In the genomic region with DNA sequence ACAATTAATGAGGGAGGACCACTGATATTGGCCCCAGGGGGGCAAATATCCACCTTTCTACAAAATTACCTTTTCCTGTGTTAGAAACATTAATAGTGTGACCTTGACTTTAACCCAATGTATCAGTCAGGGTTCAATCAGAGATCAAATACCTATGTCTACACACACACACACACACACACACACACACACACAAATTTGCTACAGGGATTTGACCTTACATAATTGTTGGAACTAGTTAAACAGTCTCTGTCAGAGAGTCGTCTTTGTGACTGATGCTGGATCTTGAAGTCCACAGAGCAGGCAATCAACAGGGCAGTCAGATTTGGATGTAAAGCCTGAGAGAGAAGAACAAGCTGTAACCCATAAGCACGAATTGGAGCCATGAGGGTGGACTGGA, we compare ENCODE assay signal across 17 cellular contexts. TPM values are rescaled to one million over a fixed set of nuclear protein-coding genes. Genes with fewer than 3 reads are reported as not detected.
DNase-seq lines count a peak whose midpoint lies in the region; ATAC-seq and TF ChIP-seq lines count a peak whose summit lies in the region.
"Had no signal": no experiment of that assay in that cellular context is flagged by ENCODE, and none has a peak within 500 bp of the region (broad histone marks: within the 10 kb centered on the region; RNA-seq: fewer than 3 reads in every experiment).

No MANE protein-coding gene starts in this region.

- peak overlapping the region; percentile 86 for H2AFZ ChIP-seq in GM23338

- TF ChIP-seq CTCF in GM23338 (conservative IDR thresholded peaks at IDR 0.05; ENCODE audit: low read depth in 2 of 2) = no peak
- no peak for TF ChIP-seq CTCF in right lobe of liver (IDR thresholded peaks at IDR 0.05)

- H3K9ac ChIP-seq in adipocyte (ENCODE audit: low read length) = peak overlapping the region; percentile 65

- H3K9me3 ChIP-seq in adipocyte (ENCODE audit: control insufficient read depth, low read length) = no peaks in the 10 kb centered on the region
- H3K9me3 ChIP-seq in right lobe of liver = no peaks in the 10 kb centered on the region
- H3K9me3 ChIP-seq: sigmoid colon had no signal

- no peak for TF ChIP-seq POLR2A in right lobe of liver (IDR thresholded peaks at IDR 0.05)

- no peaks in the 10 kb centered on the region for H3K9me3 Mint-ChIP-seq in GM23338
- H3K9me3 Mint-ChIP-seq in stimulated activated effector memory CD8-positive, alpha-beta T cell treated with anti-CD3 and anti-CD28 coated beads, Interleukin-12 subunit alpha, Interleukin-12 subunit beta, amount 100 ng/mL, for 72 hours = no peaks in the 10 kb centered on the region
- H3K9me3 Mint-ChIP-seq: activated CD4-positive, alpha-beta memory T cell treated with anti-CD3 and anti-CD28 coated beads, Interleukin-2, amount 10 ng/mL, durations not matched to agents 7 days and 5 days; central memory CD8-positive, alpha-beta T cell had no signal

- H3K27me3 Mint-ChIP-seq in GM23338 (ENCODE audit: insufficient read depth, low read depth, poor library complexity) = no peaks in the 10 kb centered on the region

- H3K36me3 ChIP-seq in GM23338 (ENCODE audit: insufficient read depth) (no peaks in the 10 kb centered on the region), adipocyte (ENCODE audit: control insufficient read depth, insufficient read depth, low read length, severe bottlenecking) (no peaks in the 10 kb centered on the region), right lobe of liver (peaks cover 0 to 16% (median 2%) of the 10 kb centered on the region in 4 donors)
- H3K36me3 ChIP-seq: sigmoid colon had no signal

- ATAC-seq in GM23338 (no peak), right lobe of liver (peak; percentile 20 to 63 (median 50)), HG03469 (IDR thresholded peaks at IDR 0.05; ENCODE audit: unreplicated experiment) (no peak)
- no peak for ATAC-seq in stimulated activated effector memory CD8-positive, alpha-beta T cell treated with anti-CD3 and anti-CD28 coated beads, Interleukin-12 subunit alpha, Interleukin-12 subunit beta, amount 100 ng/mL, for 72 hours

- H3K9me2 ChIP-seq in GM23338 (ENCODE audit: insufficient read depth) = no peaks in the 10 kb centered on the region

- H3K27ac ChIP-seq in GM23338 (ENCODE audit: low read depth) (no peak overlapping the region), right lobe of liver (peak overlapping the region in 1 of 3 donors; percentile 52)
- H3K27ac ChIP-seq: sigmoid colon had no signal

- no peaks in the 10 kb centered on the region for H3K36me3 Mint-ChIP-seq in GM23338 (ENCODE audit: low read depth)
- H3K36me3 Mint-ChIP-seq in stimulated activated effector memory CD8-positive, alpha-beta T cell treated with anti-CD3 and anti-CD28 coated beads, Interleukin-12 subunit alpha, Interleukin-12 subunit beta, amount 100 ng/mL, for 72 hours = no peaks in the 10 kb centered on the region

- DNase-seq in GM23338 (ENCODE audit: low spot score) (no peak), adipocyte (ENCODE audit: low read depth) (no peak), right lobe of liver (no peak), hippocampal formation (lab: John Stamatoyannopoulos, UW) (no peak), NCI-H1105 treated with DMSO at 0.1 percent for 48 hours (lab: John Stamatoyannopoulos, UW) (no peak), NCI-H526 (lab: John Stamatoyannopoulos, UW) (no peak)
- no peak for DNase-seq in stimulated activated effector memory CD8-positive, alpha-beta T cell treated with anti-CD3 and anti-CD28 coated beads, Interleukin-12 subunit alpha, Interleukin-12 subunit beta, amount 100 ng/mL, for 72 hours (ENCODE audit: low spot score in 2 of 2)
- DNase-seq: effector memory CD4-positive, alpha-beta T cell; GDM1; KG1; NCI-H1417; NCI-H748 treated with DMSO at 0.1 percent for 48 hours; sigmoid colon; stimulated activated CD4-positive, alpha-beta T cell treated with anti-CD3 and anti-CD28 coated beads, Interleukin-4, amount 100 ng/mL, for 1 hour had no signal

- no peak overlapping the region for H3K4me3 Mint-ChIP-seq in GM23338
- peak overlapping the region; percentile 4 for H3K4me3 Mint-ChIP-seq in stimulated activated effector memory CD8-positive, alpha-beta T cell treated with anti-CD3 and anti-CD28 coated beads, Interleukin-12 subunit alpha, Interleukin-12 subunit beta, amount 100 ng/mL, for 72 hours
- H3K4me3 Mint-ChIP-seq: activated CD4-positive, alpha-beta memory T cell treated with anti-CD3 and anti-CD28 coated beads, Interleukin-2, amount 10 ng/mL, durations not matched to agents 7 days and 5 days; central memory CD8-positive, alpha-beta T cell had no signal

- H3K4me3 ChIP-seq in GM23338 (no peak overlapping the region), adipocyte (ENCODE audit: low read length) (peak overlapping the region; percentile 33), right lobe of liver (no peak overlapping the region)
- H3K4me3 ChIP-seq: sigmoid colon had no signal

- H3K79me2 ChIP-seq in GM23338 (replicated peaks; ENCODE audit: insufficient read depth) = no peaks in the 10 kb centered on the region

- H3K4me2 ChIP-seq in GM23338 = no peak overlapping the region

- H3K27ac Mint-ChIP-seq in GM23338 = no peak overlapping the region
- H3K27ac Mint-ChIP-seq in stimulated activated effector memory CD8-positive, alpha-beta T cell treated with anti-CD3 and anti-CD28 coated beads, Interleukin-12 subunit alpha, Interleukin-12 subunit beta, amount 100 ng/mL, for 72 hours = no peak overlapping the region

- WGBS in right lobe of liver (ENCODE audit: insufficient coverage, low coverage, low lambda C conversion rate, missing lambda C conversion rate) = 51% methylated on average over 2 of the region's 2 CpGs

- intact Hi-C loops in right lobe of liver (cut with DNase I) = no loop called here

- H3K4me1 Mint-ChIP-seq in GM23338 = no peaks in the 10 kb centered on the region
- H3K4me1 Mint-ChIP-seq in stimulated activated effector memory CD8-positive, alpha-beta T cell treated with anti-CD3 and anti-CD28 coated beads, Interleukin-12 subunit alpha, Interleukin-12 subunit beta, amount 100 ng/mL, for 72 hours = peaks cover 15% of the 10 kb centered on the region
- H3K4me1 Mint-ChIP-seq: central memory CD8-positive, alpha-beta T cell had no signal

- no peaks in the 10 kb centered on the region for H4K20me1 ChIP-seq in GM23338 (replicated peaks; ENCODE audit: insufficient read depth)

- no peaks in the 10 kb centered on the region for H3F3A ChIP-seq in GM23338 (replicated peaks; ENCODE audit: low read depth)

- no peaks in the 10 kb centered on the region for H3K27me3 ChIP-seq in GM23338 (ENCODE audit: insufficient read depth)
- no peaks in the 10 kb centered on the region for H3K27me3 ChIP-seq in adipocyte (replicated peaks; ENCODE audit: control insufficient read depth, insufficient read depth, low read length)
- no peaks in the 10 kb centered on the region for H3K27me3 ChIP-seq in right lobe of liver
- H3K27me3 ChIP-seq: sigmoid colon had no signal

- H3K4me1 ChIP-seq in GM23338 (ENCODE audit: insufficient read depth) = no peaks in the 10 kb centered on the region
- H3K4me1 ChIP-seq in adipocyte (ENCODE audit: control insufficient read depth, insufficient read depth, low read length) = peaks cover 43% of the 10 kb centered on the region
- H3K4me1 ChIP-seq in right lobe of liver = peaks cover 0 to 20% (median 0%) of the 10 kb centered on the region in 4 donors

TF ChIP-seq in GM23338, 12 proteins besides CTCF, POLR2A, EP300 and RAD21 (continues in another document):
- TF ChIP-seq CREB1 (CRISPR knock-in tag; IDR thresholded peaks at IDR 0.05; ENCODE audit: low read depth) (no peak), NANOG (IDR thresholded peaks at IDR 0.05; ENCODE audit: borderline replicate concordance) (no peak), POLR2AphosphoS5 (IDR thresholded peaks at IDR 0.05; ENCODE audit: low read depth) (no peak), ZNF331 (CRISPR knock-in tag; IDR thresholded peaks at IDR 0.05; ENCODE audit: low read depth) (no peak), STAT1 (IDR thresholded peaks at IDR 0.05; ENCODE audit: unreplicated experiment) (no peak)
- TF ChIP-seq, protein P1, sequence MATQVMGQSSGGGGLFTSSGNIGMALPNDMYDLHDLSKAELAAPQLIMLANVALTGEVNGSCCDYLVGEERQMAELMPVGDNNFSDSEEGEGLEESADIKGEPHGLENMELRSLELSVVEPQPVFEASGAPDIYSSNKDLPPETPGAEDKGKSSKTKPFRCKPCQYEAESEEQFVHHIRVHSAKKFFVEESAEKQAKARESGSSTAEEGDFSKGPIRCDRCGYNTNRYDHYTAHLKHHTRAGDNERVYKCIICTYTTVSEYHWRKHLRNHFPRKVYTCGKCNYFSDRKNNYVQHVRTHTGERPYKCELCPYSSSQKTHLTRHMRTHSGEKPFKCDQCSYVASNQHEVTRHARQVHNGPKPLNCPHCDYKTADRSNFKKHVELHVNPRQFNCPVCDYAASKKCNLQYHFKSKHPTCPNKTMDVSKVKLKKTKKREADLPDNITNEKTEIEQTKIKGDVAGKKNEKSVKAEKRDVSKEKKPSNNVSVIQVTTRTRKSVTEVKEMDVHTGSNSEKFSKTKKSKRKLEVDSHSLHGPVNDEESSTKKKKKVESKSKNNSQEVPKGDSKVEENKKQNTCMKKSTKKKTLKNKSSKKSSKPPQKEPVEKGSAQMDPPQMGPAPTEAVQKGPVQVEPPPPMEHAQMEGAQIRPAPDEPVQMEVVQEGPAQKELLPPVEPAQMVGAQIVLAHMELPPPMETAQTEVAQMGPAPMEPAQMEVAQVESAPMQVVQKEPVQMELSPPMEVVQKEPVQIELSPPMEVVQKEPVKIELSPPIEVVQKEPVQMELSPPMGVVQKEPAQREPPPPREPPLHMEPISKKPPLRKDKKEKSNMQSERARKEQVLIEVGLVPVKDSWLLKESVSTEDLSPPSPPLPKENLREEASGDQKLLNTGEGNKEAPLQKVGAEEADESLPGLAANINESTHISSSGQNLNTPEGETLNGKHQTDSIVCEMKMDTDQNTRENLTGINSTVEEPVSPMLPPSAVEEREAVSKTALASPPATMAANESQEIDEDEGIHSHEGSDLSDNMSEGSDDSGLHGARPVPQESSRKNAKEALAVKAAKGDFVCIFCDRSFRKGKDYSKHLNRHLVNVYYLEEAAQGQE (IDR thresholded peaks at IDR 0.05; ENCODE audit: unreplicated experiment) = no peak

RNA-seq across cellular contexts. Expression of a gene that starts 32.5 kb away (rescaled TPM):
- total RNA-seq in GM23338 (2014; rRNA removed; shearing (Covaris generic)) = not detected in 2 replicates
- polyA plus RNA-seq in GM23338 (2016; fragmentation: Nextera tagmentation; extraction: Ambion mirVana) = not detected in 2 replicates
- 100 to 1,000 TPM; 210 to 473 (median 316) TPM for total RNA-seq in right lobe of liver
- total RNA-seq: activated CD4-positive, alpha-beta memory T cell treated with anti-CD3 and anti-CD28 coated beads, Interleukin-2, amount 10 ng/mL, durations not matched to agents 7 days and 5 days had no signal

Comparison
In these comparisons a context has a peak if more than half of its experiments do, and no peak if none do; other contexts are left out.
1. ATAC-seq: peak in right lobe of liver (4 of 4); none in GM23338 (single experiment), stimulated activated effector memory CD8-positive, alpha-beta T cell treated with anti-CD3 and anti-CD28 coated beads, Interleukin-12 subunit alpha, Interleukin-12 subunit beta, amount 100 ng/mL, for 72 hours (single experiment) and HG03469 (single experiment).
2. RNA of a gene that starts 32.5 kb away (total RNA-seq): 210 to 473 TPM in right lobe of liver; not detected in GM23338; every median in the first group is over 100 times any median in the second.